In genomic region chr1:84620720-84621313, GRCh38 we compare ENCODE assay signal across 8 cellular contexts. TPM values are rescaled to one million over a fixed set of nuclear protein-coding genes. Genes with fewer than 3 reads are reported as not detected.
DNase-seq lines count a peak whose midpoint lies in the region; ATAC-seq and TF ChIP-seq lines count a peak whose summit lies in the region.

No MANE protein-coding gene starts in this region.

- H3K27ac ChIP-seq in RWPE1 (peak overlapping the region; percentile 61), gastroesophageal sphincter (peak overlapping the region in 3 of 4 donors; percentile 58 to 79 (median 77))

- H3K36me3 ChIP-seq in gastroesophageal sphincter = no peaks in the 10 kb centered on the region

- DNase-seq in EH (ENCODE audit: low read depth) (peak; percentile 72), GOT3 (lab: John Stamatoyannopoulos, UW) (peak; percentile 57), LHCN-M2 (ENCODE audit: low read depth) (peak; percentile 72), RWPE1 (ENCODE audit: low spot score) (peak; percentile 73), activated gamma-delta T cell (lab: John Stamatoyannopoulos, UW) (peak; percentile 61), nucleus accumbens (lab: John Stamatoyannopoulos, UW) (peak in 50 of 56 donors; percentile 27 to 87 (median 71)), superior temporal gyrus (ENCODE audit: extremely low spot score) (peak; percentile 81)

- 0% methylated on average over 2 to 9 of the region's 46 CpGs for WGBS in gastroesophageal sphincter (ENCODE audit: low coverage in 1 of 2), 2 donors

- no peaks in the 10 kb centered on the region for H3K27me3 ChIP-seq in gastroesophageal sphincter

- CTCF ChIA-PET in RWPE1 (lab: Yijun Ruan, JAX) = interaction anchor here (0.5 to 1.3 kb wide), 18 partner anchors 9 to 1289 kb away, joined by 3 to 13 read pairs (median 4); partner anchors contain the start of gene CTBS

- no peak for TF ChIP-seq EP300 in gastroesophageal sphincter (IDR thresholded peaks at IDR 0.05)

- peaks cover 0 to 42% (median 4%) of the 10 kb centered on the region in 3 donors for H3K4me1 ChIP-seq in gastroesophageal sphincter

- TF ChIP-seq CTCF in RWPE1 (conservative IDR thresholded peaks at IDR 0.05; ENCODE audit: low read depth) = peak; percentile 98
- TF ChIP-seq CTCF in gastroesophageal sphincter (IDR thresholded peaks at IDR 0.05) = peak; percentile 70 to 99 (median 88)

- no peak for TF ChIP-seq POLR2A in gastroesophageal sphincter (IDR thresholded peaks at IDR 0.05)

- ATAC-seq in gastroesophageal sphincter = peak; percentile 93

- no peaks in the 10 kb centered on the region for H3K9me3 ChIP-seq in gastroesophageal sphincter

- POLR2A ChIA-PET in RWPE1 (lab: Yijun Ruan, JAX; ENCODE audit: low non-redundant PET) = no interaction called here

- H3K4me3 ChIP-seq in gastroesophageal sphincter = peak overlapping the region; percentile 62 to 64

RNA-seq across cellular contexts. Expression of gene CTBS, which starts 46.6 kb away (rescaled TPM):
- total RNA-seq in LHCN-M2 (2014; rRNA removed) (7.1 and 9.6 TPM in 2 replicates), gastroesophageal sphincter (10 to 100 TPM in 3 of 4 donors, 1 to 10 TPM in 1; 6.9 to 17.0 (median 12.2) TPM)
- 7.5 TPM for polyA plus RNA-seq in LHCN-M2 (2012)

Comparison
In these comparisons a context has a peak if more than half of its experiments do, and no peak if none do; other contexts are left out.
1. Peak in every context shown above with its lines: DNase-seq, ATAC-seq, H3K4me3 ChIP-seq and H3K27ac ChIP-seq.